8 cellular contexts compared by ENCODE assay signal in genomic region chr14:101823511-101824120, GRCh38.
DNase-seq lines count a peak whose midpoint lies in the region; ATAC-seq, FAIRE-seq and TF ChIP-seq lines count a peak whose summit lies in the region.

No MANE protein-coding gene starts in this region.

- POLR2A ChIA-PET in WTC11 (lab: Charles Lee) = no interaction called here

- H3K36me3 Mint-ChIP-seq in activated CD8-positive, alpha-beta memory T cell treated with anti-CD3 and anti-CD28 coated beads, Interleukin-2, amount 10 ng/mL, durations not matched to agents 7 days and 5 days = peaks cover 66% of the 10 kb centered on the region
- H3K36me3 Mint-ChIP-seq in WTC11 = peaks cover 12% of the 10 kb centered on the region

- peaks cover 81% of the 10 kb centered on the region for H3K4me1 Mint-ChIP-seq in activated CD8-positive, alpha-beta memory T cell treated with anti-CD3 and anti-CD28 coated beads, Interleukin-2, amount 10 ng/mL, durations not matched to agents 7 days and 5 days
- H3K4me1 Mint-ChIP-seq in WTC11 = no peaks in the 10 kb centered on the region

- peaks cover 12% of the 10 kb centered on the region for H3K4me1 ChIP-seq in foreskin keratinocyte

- peak overlapping the region; percentile 98 for H3K27ac Mint-ChIP-seq in activated CD8-positive, alpha-beta memory T cell treated with anti-CD3 and anti-CD28 coated beads, Interleukin-2, amount 10 ng/mL, durations not matched to agents 7 days and 5 days
- no peak overlapping the region for H3K27ac Mint-ChIP-seq in WTC11

- H3K27me3 Mint-ChIP-seq in activated CD8-positive, alpha-beta memory T cell treated with anti-CD3 and anti-CD28 coated beads, Interleukin-2, amount 10 ng/mL, durations not matched to agents 7 days and 5 days = no peaks in the 10 kb centered on the region
- no peaks in the 10 kb centered on the region for H3K27me3 Mint-ChIP-seq in WTC11 (ENCODE audit: low read depth)

- CTCF ChIA-PET in activated CD8-positive, alpha-beta memory T cell treated with anti-CD3 and anti-CD28 coated beads, Interleukin-2, amount 10 ng/mL, durations not matched to agents 7 days and 5 days (lab: Charles Lee) = interaction anchor here (1.4 to 5.4 kb wide), 6 partner anchors 13 to 273 kb away, joined by 4 to 76 read pairs (median 10); no protein-coding TSS in a partner anchor
- CTCF ChIA-PET in WTC11 (lab: Charles Lee) = interaction anchor here (1.6 kb wide), 1 partner anchor 14 kb away, joined by 4 read pairs; no protein-coding TSS in a partner anchor

- H3K27me3 ChIP-seq in foreskin keratinocyte = no peaks in the 10 kb centered on the region

- DNase-seq in activated CD8-positive, alpha-beta memory T cell treated with anti-CD3 and anti-CD28 coated beads, Interleukin-2, amount 10 ng/mL, durations not matched to agents 7 days and 5 days = peak; percentile 85
- no peak for DNase-seq in foreskin keratinocyte
- DNase-seq in stimulated activated CD4-positive, alpha-beta T cell treated with anti-CD3 and anti-CD28 coated beads, Interleukin-4, amount 100 ng/mL, for 4 hours = peak; percentile 58 to 72
- no peak for DNase-seq in NCI-H2196 treated with DMSO at 0.1 percent for 48 hours (lab: John Stamatoyannopoulos, UW; ENCODE audit: unreplicated experiment)
- DNase-seq in RCC 7860 (ENCODE audit: low spot score) = no peak
- no peak for DNase-seq in WTC11 (ENCODE audit: low spot score)

- H3K27ac ChIP-seq in foreskin keratinocyte = no peak overlapping the region

- FAIRE-seq in RCC 7860 (lab: Jason Lieb, UNC) = no peak

- TF ChIP-seq CTCF in foreskin keratinocyte (conservative IDR thresholded peaks at IDR 0.05) = no peak
- TF ChIP-seq CTCF in WTC11 (IDR thresholded peaks at IDR 0.05) = no peak

- ATAC-seq in GM18861 (IDR thresholded peaks at IDR 0.05; ENCODE audit: unreplicated experiment) (peak; percentile 51), HG03097 (IDR thresholded peaks at IDR 0.05; ENCODE audit: low FRiP score, unreplicated experiment) (peak; percentile 41), foreskin keratinocyte (peak; percentile 26), WTC11 (no peak)
- ATAC-seq in activated CD8-positive, alpha-beta memory T cell treated with anti-CD3 and anti-CD28 coated beads, Interleukin-2, amount 10 ng/mL, durations not matched to agents 7 days and 5 days = peak; percentile 57

- H3K9me3 Mint-ChIP-seq in activated CD8-positive, alpha-beta memory T cell treated with anti-CD3 and anti-CD28 coated beads, Interleukin-2, amount 10 ng/mL, durations not matched to agents 7 days and 5 days (ENCODE audit: low read depth) = no peaks in the 10 kb centered on the region
- peaks cover 12% of the 10 kb centered on the region for H3K9me3 Mint-ChIP-seq in WTC11

- peak overlapping the region; percentile 78 for H3K4me3 Mint-ChIP-seq in activated CD8-positive, alpha-beta memory T cell treated with anti-CD3 and anti-CD28 coated beads, Interleukin-2, amount 10 ng/mL, durations not matched to agents 7 days and 5 days
- no peak overlapping the region for H3K4me3 Mint-ChIP-seq in WTC11

TF ChIP-seq in WTC11, 78 proteins besides CTCF, POLR2A, EP300 and RAD21:
- TF ChIP-seq MYBL2 (CRISPR knock-in tag; IDR thresholded peaks at IDR 0.05) (no peak), CREB1 (CRISPR knock-in tag; IDR thresholded peaks at IDR 0.05) (no peak)

Comparison
In these comparisons a context has a peak if more than half of its experiments do, and no peak if none do; other contexts are left out.
1. DNase-seq: peak in activated CD8-positive, alpha-beta memory T cell treated with anti-CD3 and anti-CD28 coated beads, Interleukin-2, amount 10 ng/mL, durations not matched to agents 7 days and 5 days (single experiment) and stimulated activated CD4-positive, alpha-beta T cell treated with anti-CD3 and anti-CD28 coated beads, Interleukin-4, amount 100 ng/mL, for 4 hours (2 of 2); none in foreskin keratinocyte (0 of 2), NCI-H2196 treated with DMSO at 0.1 percent for 48 hours (single experiment), RCC 7860 (single experiment) and WTC11 (single experiment).